Comparison of ENCODE assay signal across 8 cellular contexts in genomic region chr6:135181333-135182119, GRCh38. TPM values are rescaled to one million over a fixed set of nuclear protein-coding genes. Genes with fewer than 3 reads are reported as not detected.
DNase-seq lines count a peak whose midpoint lies in the region; TF ChIP-seq lines count a peak whose summit lies in the region.

No MANE protein-coding gene starts in this region.

- H3K36me3 ChIP-seq in hepatocyte (replicated peaks; ENCODE audit: insufficient read depth, low read depth): no peaks in the 10 kb centered on the region

- WGBS in hepatocyte (ENCODE audit: low lambda C conversion rate, missing lambda C conversion rate): under 1% methylated on average over 60 of the region's 62 CpGs

- DNase-seq in activated effector memory CD4-positive, alpha-beta T cell treated with anti-CD3 and anti-CD28 coated beads, Interleukin-2, amount 50 U/mL, for 16 hours: peak; percentile 64
- no peak for DNase-seq in activated effector memory CD4-positive, alpha-beta T cell treated with Interleukin-2 at 50 U/mL for 16 hours
- DNase-seq in NCI-H146 treated with DMSO at 0.1 percent for 48 hours (lab: John Stamatoyannopoulos, UW; ENCODE audit: unreplicated experiment): peak; percentile 60
- peak; percentile 9 for DNase-seq in activated naive CD4-positive, alpha-beta T cell treated with Interleukin-2 at 50 U/mL for 16 hours
- DNase-seq in hepatocyte (ENCODE audit: low spot score): peak; percentile 8
- no peak for DNase-seq in GM10248 (ENCODE audit: extremely low spot score)
- no peak for DNase-seq in superior temporal gyrus (ENCODE audit: extremely low spot score)

- CTCF ChIA-PET in GM10248 (lab: Yijun Ruan, JAX): interaction anchor here (0.6 to 6.3 kb wide), 7 partner anchors 9 to 66 kb away, joined by 3 to 41 read pairs (median 11); no protein-coding TSS in a partner anchor

- peaks cover 18% of the 10 kb centered on the region for H3K4me1 ChIP-seq in hepatocyte (ENCODE audit: insufficient read depth)

- no peak overlapping the region for H3K27ac ChIP-seq in hepatocyte
- H3K27ac ChIP-seq in skin epidermis: peak overlapping the region in 3 of 21 experiments; percentile 3 to 56 (median 49)

- H3K27me3 ChIP-seq in hepatocyte: peaks cover 33% of the 10 kb centered on the region

- H2AFZ ChIP-seq in hepatocyte: peak overlapping the region; percentile 67

- no peaks in the 10 kb centered on the region for H3K9me2 ChIP-seq in hepatocyte (replicated peaks; ENCODE audit: insufficient read depth)

- no peaks in the 10 kb centered on the region for H4K20me1 ChIP-seq in hepatocyte (ENCODE audit: insufficient read depth, poor library complexity, severe bottlenecking)

- no peaks in the 10 kb centered on the region for H3K79me2 ChIP-seq in hepatocyte

- POLR2A ChIA-PET in GM10248 (lab: Yijun Ruan, JAX): interaction anchor here (0.5 to 1.0 kb wide), 5 partner anchors 62 to 1028 kb away, joined by 3 to 8 read pairs (median 3); no protein-coding TSS in a partner anchor

- no peaks in the 10 kb centered on the region for H3K9me3 ChIP-seq in hepatocyte (ENCODE audit: low read depth)

- no peak for TF ChIP-seq CTCF in hepatocyte (IDR thresholded peaks at IDR 0.05; ENCODE audit: poor library complexity)
- TF ChIP-seq CTCF in GM10248 (IDR thresholded peaks at IDR 0.05; ENCODE audit: control extremely low read depth, extremely low read depth, low read depth, missing control alignments): no peak

- H3K4me3 ChIP-seq in hepatocyte: peak overlapping the region; percentile 77
- peak overlapping the region; percentile 44 to 67 (median 53) for H3K4me3 ChIP-seq in skin epidermis

- peak overlapping the region; percentile 99 for H3K4me2 ChIP-seq in hepatocyte

RNA-seq across cellular contexts. Expression of gene MYB, which starts 0.4 kb away (rescaled TPM):
- 0.17 and 0.48 TPM in 2 replicates for total RNA-seq in hepatocyte
- 0.36 and 0.56 TPM in 2 replicates for polyA plus RNA-seq in hepatocyte

Comparison
In these comparisons a context has a peak if more than half of its experiments do, and no peak if none do; other contexts are left out.
1. DNase-seq: peak in activated effector memory CD4-positive, alpha-beta T cell treated with anti-CD3 and anti-CD28 coated beads, Interleukin-2, amount 50 U/mL, for 16 hours (single experiment), NCI-H146 treated with DMSO at 0.1 percent for 48 hours (single experiment), activated naive CD4-positive, alpha-beta T cell treated with Interleukin-2 at 50 U/mL for 16 hours (single experiment) and hepatocyte (single experiment); none in activated effector memory CD4-positive, alpha-beta T cell treated with Interleukin-2 at 50 U/mL for 16 hours (single experiment), GM10248 (single experiment) and superior temporal gyrus (single experiment).